In genomic region chr7:26925768-26926167, GRCh38 we compare ENCODE assay signal across 24 cellular contexts.
"Had no signal": no experiment of that assay in that cellular context is flagged by ENCODE, and none has a peak within 500 bp of the region (broad histone marks: within the 10 kb centered on the region; RNA-seq: fewer than 3 reads in every experiment).

No MANE protein-coding gene starts in this region.

- H3K4me1 ChIP-seq: gastroesophageal sphincter, heart left ventricle, left lung, lower lobe of right lung had no signal

- H3K4me3 ChIP-seq: coronary artery, dorsolateral prefrontal cortex, esophagus muscularis mucosa, gastroesophageal sphincter, heart left ventricle, hepatocyte, left lung, lower lobe of right lung, mucosa of descending colon had no signal

- FAIRE-seq: colon, endothelial cell of umbilical vein, frontal cortex, islet of Langerhans, keratinocyte had no signal

- H3K79me2 ChIP-seq: hepatocyte had no signal

- DNase-seq: dermis blood vessel endothelial cell; dorsolateral prefrontal cortex; effector CD4-positive, alpha-beta T cell; effector memory CD4-positive, alpha-beta T cell; foreskin keratinocyte; heart left ventricle; hypothalamus; immature natural killer cell; left cardiac atrium; left lung; left ventricle myocardium superior; lower lobe of right lung; mesenchymal stem cell; mucosa of descending colon; naive B cell had no signal

- H3K4me2 ChIP-seq: hepatocyte had no signal

- H3K9me3 ChIP-seq: esophagus muscularis mucosa, gastroesophageal sphincter, heart left ventricle, left lung, lower lobe of right lung, mucosa of descending colon had no signal

- H3K27me3 ChIP-seq: esophagus muscularis mucosa, foreskin keratinocyte, gastroesophageal sphincter, hepatocyte, left lung had no signal

- H3K27ac ChIP-seq: coronary artery, dorsolateral prefrontal cortex, esophagus muscularis mucosa, foreskin keratinocyte, gastroesophageal sphincter, heart left ventricle, hepatocyte, left lung, lower lobe of right lung had no signal

- H3K36me3 ChIP-seq: esophagus muscularis mucosa, gastroesophageal sphincter, heart left ventricle, left lung, lower lobe of right lung had no signal

- ATAC-seq: foreskin keratinocyte, gastroesophageal sphincter, heart left ventricle, left cardiac atrium, left lung, left ventricle myocardium superior, lower lobe of right lung, mucosa of descending colon had no signal

- H2AFZ ChIP-seq: hepatocyte had no signal
